ENCODE assay signal across 16 cellular contexts in genomic region chr1:54158071-54158470, GRCh38. TPM values are rescaled to one million over a fixed set of nuclear protein-coding genes. Genes with fewer than 3 reads are reported as not detected.
DNase-seq lines count a peak whose midpoint lies in the region; TF ChIP-seq lines count a peak whose summit lies in the region.
"Had no signal": no experiment of that assay in that cellular context is flagged by ENCODE, and none has a peak within 500 bp of the region (broad histone marks: within the 10 kb centered on the region; RNA-seq: fewer than 3 reads in every experiment).

No MANE protein-coding gene starts in this region.

- H3K9ac ChIP-seq in adipocyte (ENCODE audit: low read length): no peak overlapping the region
- no peak overlapping the region for H3K9ac ChIP-seq in H9 (ENCODE audit: extremely low read depth, insufficient read length, low read length)

- H3K27ac ChIP-seq in prostate gland: no peak overlapping the region
- H3K27ac ChIP-seq in H9 (ENCODE audit: insufficient read length, low read depth, low read length): no peak overlapping the region
- H3K27ac ChIP-seq: psoas muscle, upper lobe of left lung had no signal

- intact Hi-C loops in Calu3 (cut with micrococcal nuclease; ENCODE audit: unreplicated experiment) (no loop called here), prostate gland (cut with DNase I) (no loop called here)

- H4K5ac ChIP-seq in H9 (ENCODE audit: insufficient read length, low read depth, low read length): no peak overlapping the region

- no peak overlapping the region for H4K8ac ChIP-seq in H9 (replicated peaks; ENCODE audit: insufficient read length, low read depth, low read length)

- H3K4ac ChIP-seq in H9 (ENCODE audit: low read depth, low read length): no peak overlapping the region

- H4K91ac ChIP-seq in H9 (ENCODE audit: insufficient read length, low read depth, low read length): no peak overlapping the region

- no peak for TF ChIP-seq CTCF in Calu3 (IDR thresholded peaks at IDR 0.05; ENCODE audit: unreplicated experiment)
- TF ChIP-seq CTCF in prostate gland (IDR thresholded peaks at IDR 0.05): no peak
- no peak for TF ChIP-seq CTCF in H9 (conservative IDR thresholded peaks at IDR 0.05)

- H3K36me3 ChIP-seq in adipocyte (ENCODE audit: control insufficient read depth, insufficient read depth, low read length, severe bottlenecking) (no peaks in the 10 kb centered on the region), prostate gland (no peaks in the 10 kb centered on the region)
- H3K36me3 ChIP-seq: upper lobe of left lung had no signal

- H2BK5ac ChIP-seq in H9 (ENCODE audit: insufficient read length, low read length): no peak overlapping the region

- no peak overlapping the region for H2BK120ac ChIP-seq in H9 (ENCODE audit: low read depth, low read length, poor library complexity, severe bottlenecking)

- 72% methylated on average over 3 of the region's 3 CpGs for WGBS in prostate gland
- no CpG with 5 or more reads among the region's 3 CpGs for WGBS in H9 (ENCODE audit: extremely low coverage, insufficient read length, low lambda C conversion rate)

- no peak for TF ChIP-seq POLR2A in prostate gland (IDR thresholded peaks at IDR 0.05)

- H3K36me3 Mint-ChIP-seq in Calu3 (ENCODE audit: insufficient read depth, unreplicated experiment): peaks cover 10% of the 10 kb centered on the region
- H3K36me3 Mint-ChIP-seq in H9 (ENCODE audit: insufficient read depth in 1 of 3, low read depth in 3 of 3): no peaks in the 10 kb centered on the region
- H3K36me3 Mint-ChIP-seq: activated CD8-positive, alpha-beta memory T cell treated with anti-CD3 and anti-CD28 coated beads, Interleukin-2, amount 10 ng/mL, durations not matched to agents 7 days and 5 days had no signal

- CTCF ChIA-PET in Calu3 (lab: Charles Lee): no interaction called here

- no peak overlapping the region; the same call in 1 of the 2 replicates for H3K14ac ChIP-seq in H9 (ENCODE audit: insufficient read depth, low read length)

- H4K20me1 ChIP-seq in H9 (ENCODE audit: control insufficient read depth, insufficient read depth, insufficient read length): no peaks in the 10 kb centered on the region

- no peak overlapping the region for H3K23ac ChIP-seq in H9 (ENCODE audit: insufficient read length, low read depth, low read length)

- no peak overlapping the region for H2BK15ac ChIP-seq in H9 (ENCODE audit: low read depth, low read length)

- no peaks in the 10 kb centered on the region for H3K79me2 ChIP-seq in H9 (ENCODE audit: insufficient read depth, low read length)

- H2BK12ac ChIP-seq in H9 (ENCODE audit: insufficient read length, low read depth, low read length): no peak overlapping the region

- peaks cover 11% of the 10 kb centered on the region for H3K4me1 ChIP-seq in adipocyte (ENCODE audit: control insufficient read depth, insufficient read depth, low read length)
- no peaks in the 10 kb centered on the region for H3K4me1 ChIP-seq in prostate gland (replicated peaks)
- peaks cover 4% of the 10 kb centered on the region; the same call in 1 of the 2 replicates for H3K4me1 ChIP-seq in H9 (ENCODE audit: insufficient read depth, low read length)

- H3K4me3 ChIP-seq in adipocyte (ENCODE audit: low read length) (no peak overlapping the region), prostate gland (no peak overlapping the region)
- H3K4me3 ChIP-seq: psoas muscle, upper lobe of left lung had no signal

- H3K27me3 ChIP-seq in adipocyte (replicated peaks; ENCODE audit: control insufficient read depth, insufficient read depth, low read length) (peaks cover 4% of the 10 kb centered on the region), prostate gland (replicated peaks; ENCODE audit: insufficient read depth) (no peaks in the 10 kb centered on the region), H9 (ENCODE audit: insufficient read depth, low read length) (no peaks in the 10 kb centered on the region)
- H3K27me3 ChIP-seq: upper lobe of left lung had no signal

- no peak overlapping the region for H3K18ac ChIP-seq in H9 (ENCODE audit: insufficient read length, low read depth, low read length)

- H3K9me3 ChIP-seq in adipocyte (ENCODE audit: control insufficient read depth, low read length) (no peaks in the 10 kb centered on the region), prostate gland (no peaks in the 10 kb centered on the region), H9 (ENCODE audit: control insufficient read depth, low read depth, low read length) (no peaks in the 10 kb centered on the region)
- H3K9me3 ChIP-seq: psoas muscle, upper lobe of left lung had no signal

- H3K23me2 ChIP-seq in H9 (ENCODE audit: insufficient read length, low read depth, low read length, poor library complexity, severe bottlenecking): no peaks in the 10 kb centered on the region

- H3K4me1 Mint-ChIP-seq in Calu3 (ENCODE audit: low read depth, unreplicated experiment): peaks cover 13% of the 10 kb centered on the region
- peaks cover 11% of the 10 kb centered on the region in 2 experiments for H3K4me1 Mint-ChIP-seq in H9
- H3K4me1 Mint-ChIP-seq: activated CD8-positive, alpha-beta memory T cell treated with anti-CD3 and anti-CD28 coated beads, Interleukin-2, amount 10 ng/mL, durations not matched to agents 7 days and 5 days had no signal

- H3K27ac Mint-ChIP-seq in Calu3 (ENCODE audit: unreplicated experiment) (no peak overlapping the region), H9 (no peak overlapping the region)
- H3K27ac Mint-ChIP-seq: activated CD8-positive, alpha-beta memory T cell treated with anti-CD3 and anti-CD28 coated beads, Interleukin-2, amount 10 ng/mL, durations not matched to agents 7 days and 5 days had no signal

- H3K79me1 ChIP-seq in H9 (ENCODE audit: insufficient read depth, low read depth, low read length, poor library complexity, severe bottlenecking): no peaks in the 10 kb centered on the region

- no peak overlapping the region for H2AK5ac ChIP-seq in H9 (ENCODE audit: insufficient read length, low read length)

- H3K4me3 Mint-ChIP-seq in Calu3 (ENCODE audit: low read depth, unreplicated experiment): no peak overlapping the region
- H3K4me3 Mint-ChIP-seq in H9: no peak overlapping the region
- H3K4me3 Mint-ChIP-seq: activated CD8-positive, alpha-beta memory T cell treated with anti-CD3 and anti-CD28 coated beads, Interleukin-2, amount 10 ng/mL, durations not matched to agents 7 days and 5 days had no signal

- peak; percentile 31 for DNase-seq in Calu3
- peak; percentile 77 for DNase-seq in M059J (ENCODE audit: low read depth)
- peak; percentile 16 for DNase-seq in adipocyte (ENCODE audit: low read depth)
- DNase-seq in myocyte (ENCODE audit: low read depth): peak; percentile 89
- no peak for DNase-seq in DMS53 (lab: John Stamatoyannopoulos, UW)
- DNase-seq in NCI-H524 treated with DMSO at 0.1 percent for 48 hours (lab: John Stamatoyannopoulos, UW): no peak
- DNase-seq in prostate gland (ENCODE audit: low spot score): no peak
- DNase-seq in H9: no peak
- DNase-seq: activated CD4-positive, CD25-positive, alpha-beta regulatory T cell; activated CD8-positive, alpha-beta memory T cell treated with anti-CD3 and anti-CD28 coated beads, Interleukin-2, amount 10 ng/mL, durations not matched to agents 7 days and 5 days; activated naive CD4-positive, alpha-beta T cell; NCI-H2081 treated with DMSO at 0.1 percent for 48 hours had no signal

- H3K4me2 ChIP-seq in H9 (ENCODE audit: insufficient read depth, insufficient read length, low read length): no peak overlapping the region

- no TSS peak for BruUV-seq in Calu3 (replicated peaks; lab: Mats Ljungman, UMichigan)

- no peak overlapping the region for H2BK20ac ChIP-seq in H9 (ENCODE audit: low read depth, low read length, poor library complexity, severe bottlenecking)

- no peak overlapping the region for H3T11ph ChIP-seq in H9 (ENCODE audit: low read length)

- H3K56ac ChIP-seq in H9 (ENCODE audit: insufficient read length, low read depth, low read length): no peak overlapping the region

- H3K9me3 Mint-ChIP-seq in Calu3 (ENCODE audit: low read depth, unreplicated experiment) (no peaks in the 10 kb centered on the region), H9 (no peaks in the 10 kb centered on the region)

- H3K27me3 Mint-ChIP-seq in Calu3 (ENCODE audit: unreplicated experiment): peaks cover 21% of the 10 kb centered on the region
- H3K27me3 Mint-ChIP-seq in H9 (ENCODE audit: low read depth): peaks cover 16% of the 10 kb centered on the region
- H3K27me3 Mint-ChIP-seq: activated CD8-positive, alpha-beta memory T cell treated with anti-CD3 and anti-CD28 coated beads, Interleukin-2, amount 10 ng/mL, durations not matched to agents 7 days and 5 days had no signal

- H2AFZ ChIP-seq in H9 (ENCODE audit: low read length): no peak overlapping the region

RNA-seq across cellular contexts. Expression of gene CDCP2, which starts 5.3 kb away (rescaled TPM):
- total RNA-seq in Calu3 (2022) (not detected in 2 replicates), myocyte (not detected in 2 replicates), prostate gland (under 1 TPM in 1 of 2 donors, not detected in 1; 0.23 TPM), H9 (2021) (not detected in 2 replicates)
- not detected in 2 replicates for total RNA-seq in M059J (2014; rRNA removed; shearing (Covaris generic))
- polyA plus RNA-seq in myocyte (2012): not detected
- total RNA-seq: psoas muscle, upper lobe of left lung had no signal
- polyA plus RNA-seq: BJ, keratinocyte, psoas muscle had no signal

RNA-seq across cellular contexts. Expression of gene CYB5RL, which starts 41.8 kb away (rescaled TPM):
- total RNA-seq in Calu3 (2022): 12.9 and 14.5 TPM in 2 replicates
- total RNA-seq in M059J (2014; rRNA removed; shearing (Covaris generic)): 4.5 and 6.5 TPM in 2 replicates
- total RNA-seq in myocyte: 7.2 TPM in 2 replicates
- 7.5 TPM for polyA plus RNA-seq in myocyte (2012)
- 10 to 100 TPM in 1 of 2 donors, 1 to 10 TPM in 1; 6.3 to 10.9 TPM for total RNA-seq in prostate gland
- 12.3 and 12.6 TPM in 2 replicates for total RNA-seq in H9 (2021)

RNA-seq across cellular contexts. Expression of gene MRPL37, which starts 41.9 kb away (rescaled TPM):
- 94.2 and 105 TPM in 2 replicates for total RNA-seq in Calu3 (2022)
- total RNA-seq in M059J (2014; rRNA removed; shearing (Covaris generic)): 156 and 184 TPM in 2 replicates
- 96.3 and 112 TPM in 2 replicates for total RNA-seq in myocyte
- polyA plus RNA-seq in myocyte (2012): 111 TPM
- total RNA-seq in prostate gland: 10 to 100 TPM; 73.7 to 91.5 TPM
- 123 and 125 TPM in 2 replicates for total RNA-seq in H9 (2021)

Comparison
In these comparisons a context has a peak if more than half of its experiments do, and no peak if none do; other contexts are left out.
1. DNase-seq: peak in Calu3 (single experiment), M059J (single experiment), adipocyte (single experiment) and myocyte (single experiment); none in DMS53 (single experiment), NCI-H524 treated with DMSO at 0.1 percent for 48 hours (single experiment), prostate gland (single experiment) and H9 (single experiment).